In the genomic region with DNA sequence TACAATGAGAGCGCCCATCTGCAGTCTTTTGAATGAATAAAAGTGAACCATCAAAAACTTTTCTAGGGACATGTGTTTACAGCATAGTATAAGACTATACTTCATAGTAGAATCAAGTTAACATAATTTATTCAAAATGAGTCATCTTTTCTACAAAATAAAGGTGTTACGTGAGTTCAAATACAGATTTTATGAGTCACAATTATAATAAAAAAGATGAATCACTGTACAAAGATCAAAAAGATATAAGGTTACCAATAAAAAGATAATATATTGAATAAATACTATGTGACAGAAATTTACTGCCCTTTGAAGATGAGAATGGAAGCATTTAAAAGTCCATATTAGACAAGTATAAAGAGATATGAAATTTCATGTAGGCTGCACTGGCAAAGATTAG, we compare ENCODE assay signal across 1 cellular context.
TF ChIP-seq lines count a peak whose summit lies in the region.

No MANE protein-coding gene starts in this region.

TF ChIP-seq in SK-N-SH treated with all-trans-retinoic acid at 6 μM for 48 hours, 23 proteins besides CTCF, POLR2A, EP300 and RAD21 (continued from another document):
- TF ChIP-seq GLIS3 (CRISPR knock-in tag; IDR thresholded peaks at IDR 0.05) = no peak
- no peak for TF ChIP-seq ARNTL (CRISPR knock-in tag; IDR thresholded peaks at IDR 0.05; ENCODE audit: borderline replicate concordance, low read depth)
- TF ChIP-seq ZNF70 (CRISPR knock-in tag; IDR thresholded peaks at IDR 0.05) = no peak
